ENCODE assay signal across 21 cellular contexts in genomic region chr1:64959973-64960372, GRCh38. TPM values are rescaled to one million over a fixed set of nuclear protein-coding genes. Genes with fewer than 3 reads are reported as not detected.
DNase-seq lines count a peak whose midpoint lies in the region; ATAC-seq and TF ChIP-seq lines count a peak whose summit lies in the region.
"Had no signal": no experiment of that assay in that cellular context is flagged by ENCODE, and none has a peak within 500 bp of the region (broad histone marks: within the 10 kb centered on the region; RNA-seq: fewer than 3 reads in every experiment).

No MANE protein-coding gene starts in this region.

- no peak overlapping the region for H3K4ac ChIP-seq in H9 (ENCODE audit: low read depth, low read length)

- no peak overlapping the region for H3K18ac ChIP-seq in H9 (ENCODE audit: insufficient read length, low read depth, low read length)

- TF ChIP-seq CTCF in GM12865 (IDR thresholded peaks at IDR 0.05; ENCODE audit: insufficient read depth, low read depth, low read length, missing control alignments), result no peak
- TF ChIP-seq CTCF in natural killer cell (IDR thresholded peaks at IDR 0.05), result no peak
- no peak for TF ChIP-seq CTCF in H9 (conservative IDR thresholded peaks at IDR 0.05)

- no peak overlapping the region for H4K8ac ChIP-seq in H9 (replicated peaks; ENCODE audit: insufficient read length, low read depth, low read length)

- H3K14ac ChIP-seq in H9 (ENCODE audit: insufficient read depth, low read length), result no peak overlapping the region

- H3K27ac Mint-ChIP-seq in activated CD4-positive, alpha-beta T cell treated with anti-CD3 and anti-CD28 coated beads, Interleukin-2, amount 10 ng/mL, durations not matched to agents 24 days and 14 days, result peak overlapping the region; percentile 75
- peak overlapping the region; percentile 92 for H3K27ac Mint-ChIP-seq in activated T-helper 17 cell treated with anti-CD3 and anti-CD28 coated beads, Interleukin-2, amount 50 U/mL, for 72 hours
- H3K27ac Mint-ChIP-seq in natural killer cell (peak overlapping the region in 1 of 2 donors; percentile 94), H9 (no peak overlapping the region)
- H3K27ac Mint-ChIP-seq: brain, neural progenitor cell had no signal

- no peak overlapping the region for H2AFZ ChIP-seq in H9 (ENCODE audit: low read length)
- H2AFZ ChIP-seq: GM23248, neural progenitor cell had no signal

- H2BK5ac ChIP-seq in H9 (ENCODE audit: insufficient read length, low read length), result no peak overlapping the region

- H3K4me3 Mint-ChIP-seq in activated CD4-positive, alpha-beta T cell treated with anti-CD3 and anti-CD28 coated beads, Interleukin-2, amount 10 ng/mL, durations not matched to agents 24 days and 14 days, result no peak overlapping the region
- H3K4me3 Mint-ChIP-seq in activated T-helper 17 cell treated with anti-CD3 and anti-CD28 coated beads, Interleukin-2, amount 50 U/mL, for 72 hours, result peak overlapping the region; percentile 94
- H3K4me3 Mint-ChIP-seq in natural killer cell, result peak overlapping the region; percentile 94
- H3K4me3 Mint-ChIP-seq in H9, result no peak overlapping the region
- H3K4me3 Mint-ChIP-seq: brain, CD14-positive monocyte, neural progenitor cell had no signal

- peaks cover 2% of the 10 kb centered on the region; the same call in 1 of the 2 replicates for H3K27me3 ChIP-seq in H9 (ENCODE audit: insufficient read depth, low read length)
- H3K27me3 ChIP-seq: MG63, thyroid gland had no signal

- no peaks in the 10 kb centered on the region for H4K20me1 ChIP-seq in H9 (ENCODE audit: control insufficient read depth, insufficient read depth, insufficient read length)

- no peak overlapping the region for H4K91ac ChIP-seq in H9 (ENCODE audit: insufficient read length, low read depth, low read length)

- H3K23ac ChIP-seq in H9 (ENCODE audit: insufficient read length, low read depth, low read length), result no peak overlapping the region

- H3K56ac ChIP-seq in H9 (ENCODE audit: insufficient read length, low read depth, low read length), result no peak overlapping the region

- peaks cover 2% of the 10 kb centered on the region; the same call in 1 of the 2 replicates for H3K79me2 ChIP-seq in H9 (ENCODE audit: insufficient read depth, low read length)

- no peak overlapping the region for H2BK15ac ChIP-seq in H9 (ENCODE audit: low read depth, low read length)

- intact Hi-C loops in activated CD4-positive, alpha-beta T cell treated with anti-CD3 and anti-CD28 coated beads, Interleukin-2, amount 10 ng/mL, durations not matched to agents 24 days and 14 days (cut with micrococcal nuclease), result loop anchor here (2.0 to 10.0 kb wide), 8 partner anchors 71 to 1972 kb away; no protein-coding TSS in a partner anchor
- intact Hi-C loops in natural killer cell (cut with micrococcal nuclease) (loop anchor here (1.0 kb wide), 1 partner anchor 96 kb away; no protein-coding TSS in a partner anchor), head of caudate nucleus (cut with DNase I) (loop anchor here (10.0 kb wide), 1 partner anchor 105 kb away; no protein-coding TSS in a partner anchor)

- no peak overlapping the region for H2BK120ac ChIP-seq in H9 (ENCODE audit: low read depth, low read length, poor library complexity, severe bottlenecking)

- H2BK12ac ChIP-seq in H9 (ENCODE audit: insufficient read length, low read depth, low read length), result no peak overlapping the region

- H3K4me3 ChIP-seq in GM12865 (ENCODE audit: low read depth, low read length), result no peak overlapping the region
- H3K4me3 ChIP-seq: coronary artery, GM23248, MG63, neural progenitor cell, thyroid gland had no signal

- no peak overlapping the region for H3K27ac ChIP-seq in H9 (ENCODE audit: insufficient read length, low read depth, low read length)
- H3K27ac ChIP-seq: coronary artery, GM23248, neural progenitor cell, thyroid gland had no signal

- H4K5ac ChIP-seq in H9 (ENCODE audit: insufficient read length, low read depth, low read length), result no peak overlapping the region

- WGBS in H9 (ENCODE audit: extremely low coverage, insufficient read length, low lambda C conversion rate), result no CpG with 5 or more reads among the region's 5 CpGs

- no peak for ATAC-seq in activated T-helper 17 cell treated with anti-CD3 and anti-CD28 coated beads, Interleukin-2, amount 50 U/mL, for 72 hours (replicated peaks)
- ATAC-seq in natural killer cell, result no peak

- H3K23me2 ChIP-seq in H9 (ENCODE audit: insufficient read length, low read depth, low read length, poor library complexity, severe bottlenecking), result no peaks in the 10 kb centered on the region

- peaks cover 55% of the 10 kb centered on the region for H3K4me1 Mint-ChIP-seq in activated CD4-positive, alpha-beta T cell treated with anti-CD3 and anti-CD28 coated beads, Interleukin-2, amount 10 ng/mL, durations not matched to agents 24 days and 14 days
- H3K4me1 Mint-ChIP-seq in activated T-helper 17 cell treated with anti-CD3 and anti-CD28 coated beads, Interleukin-2, amount 50 U/mL, for 72 hours, result peaks cover 45% of the 10 kb centered on the region
- peaks cover 56 to 70% of the 10 kb centered on the region in 2 donors for H3K4me1 Mint-ChIP-seq in natural killer cell
- H3K4me1 Mint-ChIP-seq in H9, result peaks cover 17% of the 10 kb centered on the region in 2 experiments

- no peaks in the 10 kb centered on the region for H3K9me3 Mint-ChIP-seq in activated CD4-positive, alpha-beta T cell treated with anti-CD3 and anti-CD28 coated beads, Interleukin-2, amount 10 ng/mL, durations not matched to agents 24 days and 14 days
- H3K9me3 Mint-ChIP-seq in activated T-helper 17 cell treated with anti-CD3 and anti-CD28 coated beads, Interleukin-2, amount 50 U/mL, for 72 hours, result no peaks in the 10 kb centered on the region
- H3K9me3 Mint-ChIP-seq in natural killer cell (no peaks in the 10 kb centered on the region), H9 (no peaks in the 10 kb centered on the region)
- H3K9me3 Mint-ChIP-seq: brain, CD14-positive monocyte, neural progenitor cell had no signal

- no peaks in the 10 kb centered on the region for H3K79me1 ChIP-seq in H9 (ENCODE audit: insufficient read depth, low read depth, low read length, poor library complexity, severe bottlenecking)

- H3K27me3 Mint-ChIP-seq in activated CD4-positive, alpha-beta T cell treated with anti-CD3 and anti-CD28 coated beads, Interleukin-2, amount 10 ng/mL, durations not matched to agents 24 days and 14 days, result no peaks in the 10 kb centered on the region
- H3K27me3 Mint-ChIP-seq in activated T-helper 17 cell treated with anti-CD3 and anti-CD28 coated beads, Interleukin-2, amount 50 U/mL, for 72 hours, result no peaks in the 10 kb centered on the region
- H3K27me3 Mint-ChIP-seq in natural killer cell (ENCODE audit: low read depth in 2 of 2) (no peaks in the 10 kb centered on the region), H9 (ENCODE audit: low read depth) (peaks cover 18% of the 10 kb centered on the region)
- H3K27me3 Mint-ChIP-seq: brain had no signal

- DNase-seq in activated CD4-positive, alpha-beta T cell treated with anti-CD3 and anti-CD28 coated beads, Interleukin-2, amount 10 ng/mL, durations not matched to agents 24 days and 14 days, result no peak
- DNase-seq in activated CD4-positive, alpha-beta T cell treated with anti-CD3 and anti-CD28 coated beads for 48 hours, result no peak
- DNase-seq in GM12865 (ENCODE audit: low read depth) (peak; percentile 39), natural killer cell (no peak), NCI-H1048 (lab: John Stamatoyannopoulos, UW) (no peak), H9 (no peak), head of caudate nucleus (no peak)
- DNase-seq: activated gamma-delta T cell treated with Interleukin-2 at 50 U/mL for 16 hours; GM23248; hypothalamus; MG63; NCI-H187; NCI-H345; NK-92 treated with Interleukin-12 subunit alpha and Interleukin-12 subunit beta, amount 100 ng/mL, for 24 hours; RPMI8226; thyroid gland had no signal

- peaks cover 11% of the 10 kb centered on the region for H3K36me3 Mint-ChIP-seq in activated CD4-positive, alpha-beta T cell treated with anti-CD3 and anti-CD28 coated beads, Interleukin-2, amount 10 ng/mL, durations not matched to agents 24 days and 14 days (ENCODE audit: low read depth)
- peaks cover 26% of the 10 kb centered on the region for H3K36me3 Mint-ChIP-seq in activated T-helper 17 cell treated with anti-CD3 and anti-CD28 coated beads, Interleukin-2, amount 50 U/mL, for 72 hours (ENCODE audit: low read depth)
- H3K36me3 Mint-ChIP-seq in natural killer cell, result no peaks in the 10 kb centered on the region
- H3K36me3 Mint-ChIP-seq in H9 (ENCODE audit: insufficient read depth in 1 of 3, low read depth in 3 of 3), result no peaks in the 10 kb centered on the region
- H3K36me3 Mint-ChIP-seq: neural progenitor cell had no signal

- H3K4me2 ChIP-seq in H9 (ENCODE audit: insufficient read depth, insufficient read length, low read length), result no peak overlapping the region
- H3K4me2 ChIP-seq: neural progenitor cell had no signal

- H3K9ac ChIP-seq in H9 (ENCODE audit: extremely low read depth, insufficient read length, low read length), result no peak overlapping the region
- H3K9ac ChIP-seq: GM23248, neural progenitor cell had no signal

- no peak overlapping the region for H2AK5ac ChIP-seq in H9 (ENCODE audit: insufficient read length, low read length)

- no peak overlapping the region for H2BK20ac ChIP-seq in H9 (ENCODE audit: low read depth, low read length, poor library complexity, severe bottlenecking)

- peaks cover 14% of the 10 kb centered on the region for H3K4me1 ChIP-seq in H9 (ENCODE audit: insufficient read depth, low read length)

- no peaks in the 10 kb centered on the region for H3K9me3 ChIP-seq in H9 (ENCODE audit: control insufficient read depth, low read depth, low read length)
- H3K9me3 ChIP-seq: MG63, thyroid gland had no signal

- H3T11ph ChIP-seq in H9 (ENCODE audit: low read length), result no peak overlapping the region

RNA-seq across cellular contexts. Expression of gene JAK1, which starts 6.4 kb away (rescaled TPM):
- 86.5 and 86.6 TPM in 2 replicates for total RNA-seq in activated CD4-positive, alpha-beta T cell treated with anti-CD3 and anti-CD28 coated beads, Interleukin-2, amount 10 ng/mL, durations not matched to agents 24 days and 14 days
- 100 to 1,000 TPM; 123 to 142 TPM for total RNA-seq in activated T-helper 17 cell treated with anti-CD3 and anti-CD28 coated beads, Interleukin-2, amount 50 U/mL, for 72 hours
- total RNA-seq in natural killer cell (100 to 1,000 TPM; 507 to 626 (median 526) TPM), H9 (2021) (11.0 and 12.8 TPM in 2 replicates)

Comparison
In these comparisons a context has a peak if more than half of its experiments do, and no peak if none do; other contexts are left out.
1. H3K27ac Mint-ChIP-seq: peak in activated CD4-positive, alpha-beta T cell treated with anti-CD3 and anti-CD28 coated beads, Interleukin-2, amount 10 ng/mL, durations not matched to agents 24 days and 14 days (single experiment) and activated T-helper 17 cell treated with anti-CD3 and anti-CD28 coated beads, Interleukin-2, amount 50 U/mL, for 72 hours (single experiment); none in H9 (0 of 3).
2. H3K4me3 Mint-ChIP-seq: peak in activated T-helper 17 cell treated with anti-CD3 and anti-CD28 coated beads, Interleukin-2, amount 50 U/mL, for 72 hours (single experiment) and natural killer cell (single experiment); none in activated CD4-positive, alpha-beta T cell treated with anti-CD3 and anti-CD28 coated beads, Interleukin-2, amount 10 ng/mL, durations not matched to agents 24 days and 14 days (single experiment) and H9 (0 of 2).